Comparison of ENCODE assay signal across 1 cellular context in the genomic region with DNA sequence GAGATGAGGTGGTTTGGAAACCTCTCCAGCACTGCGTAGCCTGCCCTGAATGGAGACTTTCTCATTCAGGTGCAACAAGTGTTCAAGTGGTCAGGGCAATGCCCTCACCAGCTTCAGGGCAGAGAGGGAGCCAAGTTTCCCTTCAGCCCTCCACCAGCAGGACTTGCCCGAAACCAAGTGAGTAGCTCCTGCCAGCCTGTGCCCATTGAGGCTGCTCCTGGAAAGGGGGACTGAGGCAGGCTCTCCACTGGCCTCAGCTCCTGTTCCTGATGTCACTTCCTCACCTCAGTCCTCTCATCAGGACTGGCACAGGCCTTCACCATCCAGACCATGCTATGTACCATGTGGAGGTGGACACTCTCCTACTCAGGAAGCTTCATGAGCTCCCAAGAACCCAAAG.
TF ChIP-seq lines count a peak whose summit lies in the region.

No MANE protein-coding gene starts in this region.

TF ChIP-seq in H1, 55 proteins besides CTCF, POLR2A, EP300 and RAD21:
- TF ChIP-seq ZNF274 (IDR thresholded peaks at IDR 0.05; ENCODE audit: borderline replicate concordance, extremely low read depth, low read length): no peak
- TF ChIP-seq, protein P1, sequence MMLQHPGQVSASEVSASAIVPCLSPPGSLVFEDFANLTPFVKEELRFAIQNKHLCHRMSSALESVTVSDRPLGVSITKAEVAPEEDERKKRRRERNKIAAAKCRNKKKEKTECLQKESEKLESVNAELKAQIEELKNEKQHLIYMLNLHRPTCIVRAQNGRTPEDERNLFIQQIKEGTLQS (IDR thresholded peaks at IDR 0.05; ENCODE audit: insufficient read depth, low read depth, low read length): no peak
- TF ChIP-seq, protein P2, sequence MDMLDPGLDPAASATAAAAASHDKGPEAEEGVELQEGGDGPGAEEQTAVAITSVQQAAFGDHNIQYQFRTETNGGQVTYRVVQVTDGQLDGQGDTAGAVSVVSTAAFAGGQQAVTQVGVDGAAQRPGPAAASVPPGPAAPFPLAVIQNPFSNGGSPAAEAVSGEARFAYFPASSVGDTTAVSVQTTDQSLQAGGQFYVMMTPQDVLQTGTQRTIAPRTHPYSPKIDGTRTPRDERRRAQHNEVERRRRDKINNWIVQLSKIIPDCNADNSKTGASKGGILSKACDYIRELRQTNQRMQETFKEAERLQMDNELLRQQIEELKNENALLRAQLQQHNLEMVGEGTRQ (IDR thresholded peaks at IDR 0.05; ENCODE audit: low read length): no peak
TF ChIP-seq in H1: peak in this region for 0.
